In genomic region chr16:2006317-2006716, GRCh38 we compare ENCODE assay signal across 15 cellular contexts. TPM values are rescaled to one million over a fixed set of nuclear protein-coding genes. Genes with fewer than 3 reads are reported as not detected.
DNase-seq lines count a peak whose midpoint lies in the region; ATAC-seq and TF ChIP-seq lines count a peak whose summit lies in the region.
"Had no signal": no experiment of that assay in that cellular context is flagged by ENCODE, and none has a peak within 500 bp of the region (broad histone marks: within the 10 kb centered on the region; RNA-seq: fewer than 3 reads in every experiment).

No MANE protein-coding gene starts in this region.

- CTCF ChIA-PET in activated B cell treated with CpG ODN at 0.5 μM for 24 hours (lab: Charles Lee) = no interaction called here

- H3K4me1 Mint-ChIP-seq in activated T-cell treated with anti-CD3 and anti-CD28 coated beads, Interleukin-2, amount 50 U/mL, for 24 hours (ENCODE audit: low read depth) = peaks cover 52% of the 10 kb centered on the region
- H3K4me1 Mint-ChIP-seq in activated B cell treated with CpG ODN at 0.5 μM for 24 hours (peaks cover 47% of the 10 kb centered on the region), immature natural killer cell (peaks cover 31 to 37% of the 10 kb centered on the region in 2 donors)
- H3K4me1 Mint-ChIP-seq in stimulated activated memory B cell treated with anti-CD40 and anti-IgM and Interleukin-4, amounts not matched to agents 10 μg/mL and 1 μg/mL and 100 μg/mL, for 72 hours = peaks cover 60% of the 10 kb centered on the region

- peaks cover 73% of the 10 kb centered on the region for H3K36me3 Mint-ChIP-seq in activated T-cell treated with anti-CD3 and anti-CD28 coated beads, Interleukin-2, amount 50 U/mL, for 24 hours (ENCODE audit: low read depth)
- H3K36me3 Mint-ChIP-seq in activated B cell treated with CpG ODN at 0.5 μM for 24 hours (ENCODE audit: low read depth) (peaks cover 23% of the 10 kb centered on the region), immature natural killer cell (no peaks in the 10 kb centered on the region)
- H3K36me3 Mint-ChIP-seq in stimulated activated memory B cell treated with anti-CD40 and anti-IgM and Interleukin-4, amounts not matched to agents 10 μg/mL and 1 μg/mL and 100 μg/mL, for 72 hours = peaks cover 43% of the 10 kb centered on the region

- POLR2A ChIA-PET in activated B cell treated with CpG ODN at 0.5 μM for 24 hours (lab: Charles Lee) = interaction anchor here (0.5 kb wide), 1 partner anchor 11 kb away, joined by 3 read pairs; no protein-coding TSS in a partner anchor

- no peak for TF ChIP-seq CTCF in activated B cell treated with CpG ODN at 0.5 μM for 24 hours (IDR thresholded peaks at IDR 0.05)

- no peaks in the 10 kb centered on the region for H3K9me3 Mint-ChIP-seq in activated T-cell treated with anti-CD3 and anti-CD28 coated beads, Interleukin-2, amount 50 U/mL, for 24 hours
- no peaks in the 10 kb centered on the region for H3K9me3 Mint-ChIP-seq in activated B cell treated with CpG ODN at 0.5 μM for 24 hours
- no peaks in the 10 kb centered on the region for H3K9me3 Mint-ChIP-seq in immature natural killer cell
- no peaks in the 10 kb centered on the region for H3K9me3 Mint-ChIP-seq in stimulated activated memory B cell treated with anti-CD40 and anti-IgM and Interleukin-4, amounts not matched to agents 10 μg/mL and 1 μg/mL and 100 μg/mL, for 72 hours
- H3K9me3 Mint-ChIP-seq: activated CD4-positive, alpha-beta T cell treated with anti-CD3 and anti-CD28 coated beads, Interleukin-2, amount 10 ng/mL, durations not matched to agents 7 days and 5 days had no signal

- ATAC-seq in activated B cell treated with CpG ODN at 0.5 μM for 24 hours (ENCODE audit: low read depth) (no peak), GM21528 (IDR thresholded peaks at IDR 0.05; ENCODE audit: low FRiP score, unreplicated experiment) (no peak), GM21423 (IDR thresholded peaks at IDR 0.05; ENCODE audit: unreplicated experiment) (no peak), GM21529 (IDR thresholded peaks at IDR 0.05; ENCODE audit: unreplicated experiment) (no peak)
- ATAC-seq in stimulated activated memory B cell treated with anti-CD40 and anti-IgM and Interleukin-4, amounts not matched to agents 10 μg/mL and 1 μg/mL and 100 μg/mL, for 72 hours = no peak
- ATAC-seq: left lobe of liver had no signal

- peak overlapping the region; percentile 81 for H3K27ac Mint-ChIP-seq in activated T-cell treated with anti-CD3 and anti-CD28 coated beads, Interleukin-2, amount 50 U/mL, for 24 hours
- H3K27ac Mint-ChIP-seq in activated B cell treated with CpG ODN at 0.5 μM for 24 hours (no peak overlapping the region), immature natural killer cell (peak overlapping the region in 5 of 6 donors; percentile 27 to 79 (median 57))
- peak overlapping the region; percentile 60 for H3K27ac Mint-ChIP-seq in stimulated activated memory B cell treated with anti-CD40 and anti-IgM and Interleukin-4, amounts not matched to agents 10 μg/mL and 1 μg/mL and 100 μg/mL, for 72 hours

- no peak for DNase-seq in activated T-cell treated with anti-CD3 and anti-CD28 coated beads, Interleukin-2, amount 50 U/mL, for 24 hours
- no peak for DNase-seq in activated T-cell treated with anti-CD3 and anti-CD28 coated beads for 4 hours
- DNase-seq in activated B cell treated with CpG ODN at 0.5 μM for 24 hours = no peak
- no peak for DNase-seq in immature natural killer cell
- DNase-seq: activated CD4-positive, alpha-beta T cell treated with anti-CD3 and anti-CD28 coated beads, Interleukin-2, amount 10 ng/mL, durations not matched to agents 7 days and 5 days; activated naive CD4-positive, alpha-beta T cell treated with anti-CD3 and anti-CD28 coated beads, Interleukin-2, amount 50 U/mL, for 16 hours; sigmoid colon; testis had no signal

- intact Hi-C loops in activated B cell treated with CpG ODN at 0.5 μM for 24 hours (cut with micrococcal nuclease) = loop anchor here (5.0 kb wide), 2 partner anchors 201 to 676 kb away; partner anchors contain the start of genes KCTD5 and MLST8

- H3K27me3 Mint-ChIP-seq in activated T-cell treated with anti-CD3 and anti-CD28 coated beads, Interleukin-2, amount 50 U/mL, for 24 hours = no peaks in the 10 kb centered on the region
- no peaks in the 10 kb centered on the region for H3K27me3 Mint-ChIP-seq in activated B cell treated with CpG ODN at 0.5 μM for 24 hours
- peaks cover 0 to 3% (median 0%) of the 10 kb centered on the region in 3 donors for H3K27me3 Mint-ChIP-seq in immature natural killer cell (ENCODE audit: low read depth in 3 of 3)
- no peaks in the 10 kb centered on the region for H3K27me3 Mint-ChIP-seq in stimulated activated memory B cell treated with anti-CD40 and anti-IgM and Interleukin-4, amounts not matched to agents 10 μg/mL and 1 μg/mL and 100 μg/mL, for 72 hours
- H3K27me3 Mint-ChIP-seq: activated CD4-positive, alpha-beta T cell treated with anti-CD3 and anti-CD28 coated beads, Interleukin-2, amount 10 ng/mL, durations not matched to agents 7 days and 5 days had no signal

- H3K4me3 Mint-ChIP-seq in activated T-cell treated with anti-CD3 and anti-CD28 coated beads, Interleukin-2, amount 50 U/mL, for 24 hours = peak overlapping the region; percentile 54
- H3K4me3 Mint-ChIP-seq in activated B cell treated with CpG ODN at 0.5 μM for 24 hours (peak overlapping the region; percentile 24), immature natural killer cell (peak overlapping the region in 1 of 5 donors; percentile 17)
- H3K4me3 Mint-ChIP-seq in stimulated activated memory B cell treated with anti-CD40 and anti-IgM and Interleukin-4, amounts not matched to agents 10 μg/mL and 1 μg/mL and 100 μg/mL, for 72 hours = peak overlapping the region; percentile 27

RNA-seq across cellular contexts. Expression of gene ZNF598, which starts 3.3 kb away (rescaled TPM):
- 56.4 and 59.3 TPM in 2 replicates for total RNA-seq in activated B cell treated with CpG ODN at 0.5 μM for 24 hours
- 10 to 100 TPM in 1 of 3 donors, 1 to 10 TPM in 2; 1.8 to 10.4 (median 2.9) TPM for polyA plus RNA-seq in immature natural killer cell

RNA-seq across cellular contexts. Expression of gene NPW, which starts 13.3 kb away (rescaled TPM):
- total RNA-seq in activated B cell treated with CpG ODN at 0.5 μM for 24 hours = 1.5 and 1.7 TPM in 2 replicates
- polyA plus RNA-seq in immature natural killer cell = not detected
- total RNA-seq: esophagus muscularis mucosa, sigmoid colon had no signal
- polyA plus RNA-seq: neural cell had no signal

RNA-seq across cellular contexts. Expression of gene SYNGR3, which starts 16.5 kb away (rescaled TPM):
- 10.0 and 11.3 TPM in 2 replicates for total RNA-seq in activated B cell treated with CpG ODN at 0.5 μM for 24 hours
- 1 to 10 TPM; 4.6 to 6.7 (median 6.4) TPM for polyA plus RNA-seq in immature natural killer cell

RNA-seq across cellular contexts. Expression of gene NHERF2, which starts 20.4 kb away (rescaled TPM):
- 0.56 and 0.93 TPM in 2 replicates for total RNA-seq in activated B cell treated with CpG ODN at 0.5 μM for 24 hours
- 1 to 10 TPM in 1 of 3 donors, under 1 TPM in 1, not detected in 1; 0.54 to 1.4 TPM for polyA plus RNA-seq in immature natural killer cell

RNA-seq across cellular contexts. Expression of gene GFER, which starts 22.3 kb away (rescaled TPM):
- 31.6 and 39.4 TPM in 2 replicates for total RNA-seq in activated B cell treated with CpG ODN at 0.5 μM for 24 hours
- polyA plus RNA-seq in immature natural killer cell = 10 to 100 TPM; 38.4 to 52.0 (median 40.7) TPM
